In genomic region chr13:78317030-78317429, GRCh38 we compare ENCODE assay signal across 12 cellular contexts.
DNase-seq lines count a peak whose midpoint lies in the region; ATAC-seq and TF ChIP-seq lines count a peak whose summit lies in the region.
"Had no signal": no experiment of that assay in that cellular context is flagged by ENCODE, and none has a peak within 500 bp of the region (broad histone marks: within the 10 kb centered on the region; RNA-seq: fewer than 3 reads in every experiment).

No MANE protein-coding gene starts in this region.

- H2AFZ ChIP-seq in MM.1S (ENCODE audit: low read length) = no peak overlapping the region

- peaks cover 2% of the 10 kb centered on the region for H3K27me3 Mint-ChIP-seq in chondrocyte (ENCODE audit: low read depth)
- no peaks in the 10 kb centered on the region for H3K27me3 Mint-ChIP-seq in neural crest cell (ENCODE audit: low read depth)

- no peak overlapping the region for H3K4me2 ChIP-seq in MM.1S (ENCODE audit: low read depth, low read length)

- no peaks in the 10 kb centered on the region for H3K27me3 ChIP-seq in MM.1S (replicated peaks; ENCODE audit: insufficient read depth, low read length)
- H3K27me3 ChIP-seq in body of pancreas = no peaks in the 10 kb centered on the region

- no peak overlapping the region for H3K9ac ChIP-seq in MM.1S (ENCODE audit: low read length)

- intact Hi-C loops in body of pancreas (cut with DNase I) = no loop called here

- no peak for ATAC-seq in body of pancreas
- ATAC-seq: mucosa of descending colon had no signal

- no peaks in the 10 kb centered on the region for H3K9me3 Mint-ChIP-seq in chondrocyte (ENCODE audit: low read depth)
- no peaks in the 10 kb centered on the region for H3K9me3 Mint-ChIP-seq in neural crest cell

- H3K4me1 Mint-ChIP-seq in chondrocyte (ENCODE audit: low read depth) = no peaks in the 10 kb centered on the region
- no peaks in the 10 kb centered on the region for H3K4me1 Mint-ChIP-seq in neural crest cell

- H3K9me3 ChIP-seq in MM.1S (replicated peaks; ENCODE audit: insufficient read depth, low read length) = no peaks in the 10 kb centered on the region
- H3K9me3 ChIP-seq in body of pancreas = no peaks in the 10 kb centered on the region
- H3K9me3 ChIP-seq: mucosa of descending colon had no signal

- H3K4me3 ChIP-seq in MM.1S (ENCODE audit: low read length) (no peak overlapping the region), body of pancreas (no peak overlapping the region)
- H3K4me3 ChIP-seq: mucosa of descending colon had no signal

- TF ChIP-seq CTCF in MM.1S (IDR thresholded peaks at IDR 0.05; ENCODE audit: low read length) (peak; percentile 34), chondrocyte (IDR thresholded peaks at IDR 0.05) (peak; percentile 65), neural crest cell (conservative IDR thresholded peaks at IDR 0.05) (peak; percentile 56), body of pancreas (IDR thresholded peaks at IDR 0.05) (peak in 3 of 7 experiments; percentile 8 to 12 (median 9))

- no peaks in the 10 kb centered on the region for H3F3A ChIP-seq in MM.1S (ENCODE audit: insufficient read depth, low read length)

- H4K20me1 ChIP-seq in MM.1S (ENCODE audit: insufficient read depth, low read length) = no peaks in the 10 kb centered on the region

- H3K27ac Mint-ChIP-seq in chondrocyte (ENCODE audit: unreplicated experiment) = no peak overlapping the region
- H3K27ac Mint-ChIP-seq in neural crest cell (ENCODE audit: unreplicated experiment) = no peak overlapping the region
- H3K27ac Mint-ChIP-seq: activated naive CD8-positive, alpha-beta T cell had no signal

- H3K27ac ChIP-seq in MM.1S (ENCODE audit: low read length) = no peak overlapping the region
- no peak overlapping the region for H3K27ac ChIP-seq in body of pancreas

- H3K4me1 ChIP-seq in MM.1S (ENCODE audit: low read length) (no peaks in the 10 kb centered on the region), body of pancreas (no peaks in the 10 kb centered on the region)

- no peaks in the 10 kb centered on the region for H3K79me2 ChIP-seq in MM.1S (ENCODE audit: low read length)

- H3K36me3 ChIP-seq in MM.1S (replicated peaks; ENCODE audit: insufficient read depth, low read length) (no peaks in the 10 kb centered on the region), body of pancreas (replicated peaks in 1 of 2; ENCODE audit: insufficient read depth in 1 of 2, low read depth in 2 of 2) (no peaks in the 10 kb centered on the region)

- no peak for TF ChIP-seq POLR2A in body of pancreas (IDR thresholded peaks at IDR 0.05)

- H3K9me2 ChIP-seq in MM.1S (replicated peaks; ENCODE audit: insufficient read depth, low read length) = no peaks in the 10 kb centered on the region

- DNase-seq in DMS 273 (lab: John Stamatoyannopoulos, UW; ENCODE audit: unreplicated experiment) (peak; percentile 50), DMS 273 treated with DMSO at 0.1 percent for 48 hours (lab: John Stamatoyannopoulos, UW) (no peak), MM.1S (no peak), chondrocyte (ENCODE audit: low spot score) (no peak), neural crest cell (ENCODE audit: low read depth, low spot score) (no peak), body of pancreas (no peak), NCI-H146 treated with DMSO at 0.1 percent for 48 hours (lab: John Stamatoyannopoulos, UW; ENCODE audit: unreplicated experiment) (no peak), RPMI8226 (no peak)
- DNase-seq: 8988T; mucosa of descending colon; stimulated activated CD4-positive, alpha-beta T cell treated with anti-CD3 and anti-CD28 coated beads, Interleukin-1b, Interleukin-23, amount 100 ng/mL, for 48 hours had no signal

- no peak overlapping the region for H3K4me3 Mint-ChIP-seq in chondrocyte (ENCODE audit: unreplicated experiment)
- H3K4me3 Mint-ChIP-seq in neural crest cell = no peak overlapping the region
- H3K4me3 Mint-ChIP-seq: activated naive CD8-positive, alpha-beta T cell had no signal

- H3K36me3 Mint-ChIP-seq in chondrocyte (ENCODE audit: low read depth) = no peaks in the 10 kb centered on the region
- no peaks in the 10 kb centered on the region for H3K36me3 Mint-ChIP-seq in neural crest cell (ENCODE audit: low read depth)
- H3K36me3 Mint-ChIP-seq: activated naive CD8-positive, alpha-beta T cell had no signal
